1 cellular context compared by ENCODE assay signal in the genomic region with DNA sequence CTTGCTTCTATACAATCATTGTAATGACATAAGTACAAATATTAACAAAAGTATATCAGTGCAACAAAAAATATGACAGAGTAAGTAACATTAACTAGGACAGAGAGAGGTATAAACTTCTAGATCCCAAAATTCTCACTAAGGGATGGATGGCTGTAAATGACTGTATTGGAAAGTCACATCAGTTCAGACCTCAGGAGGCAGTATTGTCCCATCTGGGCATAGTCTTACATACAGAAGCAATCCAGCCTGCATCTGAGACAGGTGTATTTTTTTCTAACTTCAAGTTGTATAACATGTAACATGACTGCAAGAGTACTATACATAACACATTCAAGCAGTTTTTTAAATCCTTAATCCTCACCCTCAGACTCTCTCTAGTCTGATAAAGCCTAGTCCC.
TF ChIP-seq lines count a peak whose summit lies in the region.

No MANE protein-coding gene starts in this region.

TF ChIP-seq in WTC11, 78 proteins besides CTCF, POLR2A, EP300 and RAD21 (continued from another document):
- no peak for TF ChIP-seq AR (CRISPR knock-in tag; IDR thresholded peaks at IDR 0.05)
- no peak for TF ChIP-seq ZNF121 (CRISPR knock-in tag; IDR thresholded peaks at IDR 0.05)
- TF ChIP-seq, protein P1, sequence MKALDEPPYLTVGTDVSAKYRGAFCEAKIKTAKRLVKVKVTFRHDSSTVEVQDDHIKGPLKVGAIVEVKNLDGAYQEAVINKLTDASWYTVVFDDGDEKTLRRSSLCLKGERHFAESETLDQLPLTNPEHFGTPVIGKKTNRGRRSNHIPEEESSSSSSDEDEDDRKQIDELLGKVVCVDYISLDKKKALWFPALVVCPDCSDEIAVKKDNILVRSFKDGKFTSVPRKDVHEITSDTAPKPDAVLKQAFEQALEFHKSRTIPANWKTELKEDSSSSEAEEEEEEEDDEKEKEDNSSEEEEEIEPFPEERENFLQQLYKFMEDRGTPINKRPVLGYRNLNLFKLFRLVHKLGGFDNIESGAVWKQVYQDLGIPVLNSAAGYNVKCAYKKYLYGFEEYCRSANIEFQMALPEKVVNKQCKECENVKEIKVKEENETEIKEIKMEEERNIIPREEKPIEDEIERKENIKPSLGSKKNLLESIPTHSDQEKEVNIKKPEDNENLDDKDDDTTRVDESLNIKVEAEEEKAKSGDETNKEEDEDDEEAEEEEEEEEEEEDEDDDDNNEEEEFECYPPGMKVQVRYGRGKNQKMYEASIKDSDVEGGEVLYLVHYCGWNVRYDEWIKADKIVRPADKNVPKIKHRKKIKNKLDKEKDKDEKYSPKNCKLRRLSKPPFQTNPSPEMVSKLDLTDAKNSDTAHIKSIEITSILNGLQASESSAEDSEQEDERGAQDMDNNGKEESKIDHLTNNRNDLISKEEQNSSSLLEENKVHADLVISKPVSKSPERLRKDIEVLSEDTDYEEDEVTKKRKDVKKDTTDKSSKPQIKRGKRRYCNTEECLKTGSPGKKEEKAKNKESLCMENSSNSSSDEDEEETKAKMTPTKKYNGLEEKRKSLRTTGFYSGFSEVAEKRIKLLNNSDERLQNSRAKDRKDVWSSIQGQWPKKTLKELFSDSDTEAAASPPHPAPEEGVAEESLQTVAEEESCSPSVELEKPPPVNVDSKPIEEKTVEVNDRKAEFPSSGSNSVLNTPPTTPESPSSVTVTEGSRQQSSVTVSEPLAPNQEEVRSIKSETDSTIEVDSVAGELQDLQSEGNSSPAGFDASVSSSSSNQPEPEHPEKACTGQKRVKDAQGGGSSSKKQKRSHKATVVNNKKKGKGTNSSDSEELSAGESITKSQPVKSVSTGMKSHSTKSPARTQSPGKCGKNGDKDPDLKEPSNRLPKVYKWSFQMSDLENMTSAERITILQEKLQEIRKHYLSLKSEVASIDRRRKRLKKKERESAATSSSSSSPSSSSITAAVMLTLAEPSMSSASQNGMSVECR (CRISPR knock-in tag; IDR thresholded peaks at IDR 0.05; ENCODE audit: borderline replicate concordance): no peak
- TF ChIP-seq ZNF671 (CRISPR knock-in tag; IDR thresholded peaks at IDR 0.05): no peak
- TF ChIP-seq GTF2I (CRISPR knock-in tag; conservative IDR thresholded peaks at IDR 0.05): no peak
- no peak for TF ChIP-seq RELA (CRISPR knock-in tag; IDR thresholded peaks at IDR 0.05; ENCODE audit: borderline replicate concordance)
- TF ChIP-seq PRRX2 (CRISPR knock-in tag; IDR thresholded peaks at IDR 0.05): no peak
- no peak for TF ChIP-seq NFATC4 (CRISPR knock-in tag; IDR thresholded peaks at IDR 0.05)
